ENCODE assay signal across 17 cellular contexts in genomic region chr20:61385316-61385715, GRCh38.
DNase-seq lines count a peak whose midpoint lies in the region; ATAC-seq lines count a peak whose summit lies in the region.
"Had no signal": no experiment of that assay in that cellular context is flagged by ENCODE, and none has a peak within 500 bp of the region (broad histone marks: within the 10 kb centered on the region; RNA-seq: fewer than 3 reads in every experiment).

No MANE protein-coding gene starts in this region.

- ATAC-seq in activated naive CD8-positive, alpha-beta T cell treated with anti-CD3 and anti-CD28 coated beads, Interleukin-2, amount 50 U/mL, for 24 hours, result no peak
- no peak for ATAC-seq in activated naive CD8-positive, alpha-beta T cell treated with anti-CD3 and anti-CD28 coated beads, Interleukin-2, amount 10 ng/mL, durations not matched to agents 7 days and 5 days (ENCODE audit: low read depth)
- no peak for ATAC-seq in HG03139 (IDR thresholded peaks at IDR 0.05; ENCODE audit: unreplicated experiment)
- ATAC-seq: CD8-positive, alpha-beta T cell had no signal

- H3K36me3 ChIP-seq in neuronal stem cell (replicated peaks in 1 of 2; ENCODE audit: control insufficient read depth in 2 of 2, insufficient read depth in 2 of 2, low read length in 2 of 2), result peaks cover 0 to 5% of the 10 kb centered on the region in 2 donors

- no peak overlapping the region for H2BK12ac ChIP-seq in neuronal stem cell (ENCODE audit: low read length)

- WGBS in neuronal stem cell (ENCODE audit: extremely low coverage in 2 of 2, insufficient read length in 2 of 2, insufficient replicate concordance in 1 of 2), 2 donors, result no CpG with 5 or more reads among the region's 12 CpGs

- no peaks in the 10 kb centered on the region for H3K79me1 ChIP-seq in neuronal stem cell (ENCODE audit: low read depth, low read length)

- H2AK5ac ChIP-seq in neuronal stem cell (ENCODE audit: low read depth, low read length), result peak overlapping the region; percentile 24

- POLR2A ChIA-PET in activated naive CD8-positive, alpha-beta T cell treated with anti-CD3 and anti-CD28 coated beads, Interleukin-2, amount 10 ng/mL, durations not matched to agents 7 days and 5 days (lab: Charles Lee), result no interaction called here

- H3K27ac ChIP-seq in neuronal stem cell (replicated peaks; ENCODE audit: low read length), result no peak overlapping the region
- H3K27ac ChIP-seq: 22Rv1, HL-60 had no signal

- no peak for DNase-seq in activated naive CD8-positive, alpha-beta T cell treated with anti-CD3 and anti-CD28 coated beads for 36 hours
- no peak for DNase-seq in activated naive CD8-positive, alpha-beta T cell treated with anti-CD3 and anti-CD28 coated beads, Interleukin-2, amount 50 U/mL, for 24 hours
- no peak for DNase-seq in activated naive CD8-positive, alpha-beta T cell treated with anti-CD3 and anti-CD28 coated beads, Interleukin-2, amount 10 ng/mL, durations not matched to agents 7 days and 5 days
- no peak for DNase-seq in neuronal stem cell (ENCODE audit: low spot score)
- no peak for DNase-seq in UCSD-AML1 (lab: John Stamatoyannopoulos, UW; ENCODE audit: unreplicated experiment)
- no peak for DNase-seq in NCI-H1105 treated with DMSO at 0.1 percent for 48 hours (lab: John Stamatoyannopoulos, UW)
- DNase-seq in globus pallidus (ENCODE audit: low spot score), result no peak
- DNase-seq: Caco-2; CD8-positive, alpha-beta T cell; DND-41; HCEC 1CT; HFFc6 had no signal

- H3K18ac ChIP-seq in neuronal stem cell (ENCODE audit: low read length), result peak overlapping the region; percentile 15

- no peak overlapping the region for H4K91ac ChIP-seq in neuronal stem cell (ENCODE audit: low read depth, low read length, poor library complexity)

- peaks cover 19 to 44% of the 10 kb centered on the region in 2 donors for H3K9me3 ChIP-seq in neuronal stem cell (replicated peaks in 1 of 2; ENCODE audit: control insufficient read depth in 2 of 2, insufficient read depth in 1 of 2, low read depth in 1 of 2, low read length in 2 of 2)

- no peak overlapping the region for H3K4me3 ChIP-seq in neuronal stem cell (ENCODE audit: low read length in 2 of 2)

- no peak overlapping the region for H3K4me3 Mint-ChIP-seq in activated naive CD8-positive, alpha-beta T cell treated with anti-CD3 and anti-CD28 coated beads for 36 hours
- H3K4me3 Mint-ChIP-seq in activated naive CD8-positive, alpha-beta T cell treated with anti-CD3 and anti-CD28 coated beads, Interleukin-2, amount 50 U/mL, for 24 hours, result no peak overlapping the region
- H3K4me3 Mint-ChIP-seq in activated naive CD8-positive, alpha-beta T cell treated with anti-CD3 and anti-CD28 coated beads, Interleukin-2, amount 10 ng/mL, durations not matched to agents 7 days and 5 days, result peak overlapping the region; percentile 29
- H3K4me3 Mint-ChIP-seq: CD14-positive monocyte; CD8-positive, alpha-beta T cell; HFFc6; IgD-negative memory B cell had no signal

- H2AFZ ChIP-seq in neuronal stem cell (ENCODE audit: low read length), result no peak overlapping the region

- peaks cover 0 to 5% of the 10 kb centered on the region in 2 donors for H3K4me1 ChIP-seq in neuronal stem cell (ENCODE audit: control insufficient read depth in 2 of 2, insufficient read depth in 1 of 2, low read depth in 1 of 2, low read length in 2 of 2)
- H3K4me1 ChIP-seq: Caco-2 had no signal

- H4K8ac ChIP-seq in neuronal stem cell (ENCODE audit: low read depth, low read length), result no peak overlapping the region

- H3K9me3 Mint-ChIP-seq in activated naive CD8-positive, alpha-beta T cell treated with anti-CD3 and anti-CD28 coated beads for 36 hours, result peaks cover 12% of the 10 kb centered on the region
- H3K9me3 Mint-ChIP-seq in activated naive CD8-positive, alpha-beta T cell treated with anti-CD3 and anti-CD28 coated beads, Interleukin-2, amount 50 U/mL, for 24 hours, result peaks cover 16% of the 10 kb centered on the region
- peaks cover 8% of the 10 kb centered on the region for H3K9me3 Mint-ChIP-seq in activated naive CD8-positive, alpha-beta T cell treated with anti-CD3 and anti-CD28 coated beads, Interleukin-2, amount 10 ng/mL, durations not matched to agents 7 days and 5 days

- no peak overlapping the region for H3K4ac ChIP-seq in neuronal stem cell (ENCODE audit: low read length)

- no peak overlapping the region for H3K4me2 ChIP-seq in neuronal stem cell (ENCODE audit: insufficient read depth, low read length, poor library complexity, severe bottlenecking)

- H3K9ac ChIP-seq in neuronal stem cell (ENCODE audit: low read depth, low read length, poor library complexity), result peak overlapping the region; percentile 9

- no peak overlapping the region for H2BK15ac ChIP-seq in neuronal stem cell (ENCODE audit: low read length)

- H3K27me3 ChIP-seq in neuronal stem cell (ENCODE audit: control insufficient read depth in 3 of 3, insufficient read depth in 3 of 3, low read depth in 1 of 3, low read length in 3 of 3), result no peaks in the 10 kb centered on the region

- peaks cover 10% of the 10 kb centered on the region for H3K27me3 Mint-ChIP-seq in activated naive CD8-positive, alpha-beta T cell treated with anti-CD3 and anti-CD28 coated beads for 36 hours
- H3K27me3 Mint-ChIP-seq in activated naive CD8-positive, alpha-beta T cell treated with anti-CD3 and anti-CD28 coated beads, Interleukin-2, amount 50 U/mL, for 24 hours, result peaks cover 5% of the 10 kb centered on the region
- peaks cover 1% of the 10 kb centered on the region for H3K27me3 Mint-ChIP-seq in activated naive CD8-positive, alpha-beta T cell treated with anti-CD3 and anti-CD28 coated beads, Interleukin-2, amount 10 ng/mL, durations not matched to agents 7 days and 5 days

- H3K14ac ChIP-seq in neuronal stem cell (ENCODE audit: low read length), result no peak overlapping the region

- H3K23ac ChIP-seq in neuronal stem cell (ENCODE audit: low read depth, low read length, poor library complexity), result no peak overlapping the region

- peaks cover 2% of the 10 kb centered on the region for H3K4me1 Mint-ChIP-seq in activated naive CD8-positive, alpha-beta T cell treated with anti-CD3 and anti-CD28 coated beads for 36 hours
- H3K4me1 Mint-ChIP-seq in activated naive CD8-positive, alpha-beta T cell treated with anti-CD3 and anti-CD28 coated beads, Interleukin-2, amount 50 U/mL, for 24 hours, result no peaks in the 10 kb centered on the region
- H3K4me1 Mint-ChIP-seq in activated naive CD8-positive, alpha-beta T cell treated with anti-CD3 and anti-CD28 coated beads, Interleukin-2, amount 10 ng/mL, durations not matched to agents 7 days and 5 days, result no peaks in the 10 kb centered on the region
- H3K4me1 Mint-ChIP-seq: IgD-negative memory B cell had no signal

- no peaks in the 10 kb centered on the region for H3K36me3 Mint-ChIP-seq in activated naive CD8-positive, alpha-beta T cell treated with anti-CD3 and anti-CD28 coated beads for 36 hours
- no peaks in the 10 kb centered on the region for H3K36me3 Mint-ChIP-seq in activated naive CD8-positive, alpha-beta T cell treated with anti-CD3 and anti-CD28 coated beads, Interleukin-2, amount 50 U/mL, for 24 hours (ENCODE audit: low read depth)
- no peaks in the 10 kb centered on the region for H3K36me3 Mint-ChIP-seq in activated naive CD8-positive, alpha-beta T cell treated with anti-CD3 and anti-CD28 coated beads, Interleukin-2, amount 10 ng/mL, durations not matched to agents 7 days and 5 days
- H3K36me3 Mint-ChIP-seq: CD14-positive monocyte; CD8-positive, alpha-beta T cell; IgD-negative memory B cell had no signal

- H2BK5ac ChIP-seq in neuronal stem cell (ENCODE audit: low read length), result no peak overlapping the region

- H2BK120ac ChIP-seq in neuronal stem cell (ENCODE audit: low read depth, low read length), result no peak overlapping the region

- H3K27ac Mint-ChIP-seq in activated naive CD8-positive, alpha-beta T cell treated with anti-CD3 and anti-CD28 coated beads for 36 hours, result peak overlapping the region; percentile 3
- H3K27ac Mint-ChIP-seq in activated naive CD8-positive, alpha-beta T cell treated with anti-CD3 and anti-CD28 coated beads, Interleukin-2, amount 50 U/mL, for 24 hours, result no peak overlapping the region
- no peak overlapping the region for H3K27ac Mint-ChIP-seq in activated naive CD8-positive, alpha-beta T cell treated with anti-CD3 and anti-CD28 coated beads, Interleukin-2, amount 10 ng/mL, durations not matched to agents 7 days and 5 days
- H3K27ac Mint-ChIP-seq: CD8-positive, alpha-beta T cell; HFFc6; IgD-negative memory B cell had no signal
